In the genomic region with DNA sequence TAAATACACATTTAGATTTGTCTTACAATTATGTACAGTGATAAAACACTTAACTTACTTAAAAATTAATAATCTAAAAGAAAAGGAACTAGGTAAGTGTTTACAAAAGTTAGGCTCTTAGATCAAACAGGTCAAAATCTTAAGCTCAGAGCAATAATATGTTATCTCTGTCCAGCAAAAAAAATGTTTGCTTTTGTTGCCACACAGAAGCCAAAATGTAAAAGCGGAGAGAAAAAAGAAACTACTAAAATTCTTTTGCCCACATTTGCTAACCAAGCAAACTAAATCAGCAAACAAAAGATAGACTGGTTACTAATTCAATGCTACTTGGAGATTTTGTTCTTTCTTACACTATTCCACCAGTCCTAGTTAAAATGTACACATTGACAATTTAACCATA, we compare ENCODE assay signal across 32 cellular contexts. TPM values are rescaled to one million over a fixed set of nuclear protein-coding genes. Genes with fewer than 3 reads are reported as not detected.
"Had no signal": no experiment of that assay in that cellular context is flagged by ENCODE, and none has a peak within 500 bp of the region (broad histone marks: within the 10 kb centered on the region; RNA-seq: fewer than 3 reads in every experiment).

No MANE protein-coding gene starts in this region.

- H3K27ac Mint-ChIP-seq: activated CD4-positive, alpha-beta memory T cell treated with anti-CD3 and anti-CD28 coated beads for 36 hours; activated CD4-positive, alpha-beta T cell treated with anti-CD3 and anti-CD28 coated beads for 36 hours; activated CD4-positive, alpha-beta T cell treated with anti-CD3 and anti-CD28 coated beads, Interleukin-2, amount 10 ng/mL, durations not matched to agents 24 days and 14 days; activated naive CD4-positive, alpha-beta T cell treated with anti-CD3 and anti-CD28 coated beads, Interleukin-2, amount 10 ng/mL, durations not matched to agents 7 days and 5 days; activated naive CD4-positive, alpha-beta T cell treated with anti-CD3 and anti-CD28 coated beads, Interleukin-2, amount 50 U/mL, for 72 hours; activated naive CD8-positive, alpha-beta T cell treated with anti-CD3 and anti-CD28 coated beads, Interleukin-2, amount 10 ng/mL, durations not matched to agents 7 days and 5 days; activated T-cell treated with anti-CD3 and anti-CD28 coated beads, Interleukin-2, amount 50 U/mL, for 24 hours; activated T-cell treated with anti-CD3 and anti-CD28 coated beads, Interleukin-2, amount 50 U/mL, for 72 hours; effector memory CD8-positive, alpha-beta T cell; T-helper 17 cell; T-helper 2 cell treated with Interferon-gamma antibody and Interleukin-4, amounts not matched to agents 5 μg/mL and 100 μg/mL, for 36 hours had no signal

- H3K27ac ChIP-seq: ascending aorta, esophagus muscularis mucosa, foreskin keratinocyte, gastrocnemius medialis, heart left ventricle had no signal

- H3K27me3 ChIP-seq: ascending aorta, esophagus muscularis mucosa, foreskin keratinocyte, gastrocnemius medialis, heart left ventricle had no signal

- H3K4me1 ChIP-seq: ascending aorta had no signal

- H3K36me3 Mint-ChIP-seq: activated CD4-positive, alpha-beta memory T cell treated with anti-CD3 and anti-CD28 coated beads for 36 hours; activated naive CD4-positive, alpha-beta T cell treated with anti-CD3 and anti-CD28 coated beads, Interleukin-2, amount 10 ng/mL, durations not matched to agents 7 days and 5 days; activated naive CD4-positive, alpha-beta T cell treated with anti-CD3 and anti-CD28 coated beads, Interleukin-2, amount 50 U/mL, for 72 hours; activated naive CD8-positive, alpha-beta T cell treated with anti-CD3 and anti-CD28 coated beads, Interleukin-2, amount 10 ng/mL, durations not matched to agents 7 days and 5 days had no signal

- DNase-seq: activated CD4-positive, alpha-beta memory T cell treated with anti-CD3 and anti-CD28 coated beads for 36 hours; activated CD4-positive, alpha-beta T cell treated with anti-CD3 and anti-CD28 coated beads for 36 hours; activated CD4-positive, alpha-beta T cell treated with anti-CD3 and anti-CD28 coated beads, Interleukin-2, amount 10 ng/mL, durations not matched to agents 24 days and 14 days; activated CD4-positive, CD25-positive, alpha-beta regulatory T cell; activated CD4-positive, CD25-positive, alpha-beta regulatory T cell treated with anti-CD3 and anti-CD28 coated beads, Interleukin-2, amount 50 U/mL, for 72 hours; activated CD8-positive, alpha-beta memory T cell treated with anti-CD3 and anti-CD28 coated beads, Interleukin-2, amount 50 U/mL, for 48 hours; activated gamma-delta T cell; activated naive CD4-positive, alpha-beta T cell; activated naive CD4-positive, alpha-beta T cell treated with anti-CD3 and anti-CD28 coated beads, Interleukin-2, amount 10 ng/mL, durations not matched to agents 7 days and 5 days; activated naive CD8-positive, alpha-beta T cell treated with anti-CD3 and anti-CD28 coated beads, Interleukin-2, amount 10 ng/mL, durations not matched to agents 7 days and 5 days; activated T-cell treated with anti-CD3 and anti-CD28 coated beads for 4 hours; activated T-cell treated with anti-CD3 and anti-CD28 coated beads, Interleukin-2, amount 50 U/mL, for 24 hours; activated T-cell treated with anti-CD3 and anti-CD28 coated beads, Interleukin-2, amount 50 U/mL, for 72 hours; caudate nucleus; cortex of kidney; dermis blood vessel endothelial cell; effector CD4-positive, alpha-beta T cell; effector memory CD8-positive, alpha-beta T cell; erythroblast; foreskin keratinocyte; gastrocnemius medialis; glutamatergic neuron; heart left ventricle; T-helper 1 cell; T-helper 17 cell; T1000 had no signal

- H3K4me3 ChIP-seq: ascending aorta, esophagus muscularis mucosa, gastrocnemius medialis, heart left ventricle had no signal

- FAIRE-seq: colon had no signal

- ATAC-seq: activated CD4-positive, alpha-beta T cell treated with anti-CD3 and anti-CD28 coated beads for 36 hours; activated naive CD4-positive, alpha-beta T cell treated with anti-CD3 and anti-CD28 coated beads, Interleukin-2, amount 50 U/mL, for 72 hours; activated T-cell treated with anti-CD3 and anti-CD28 coated beads, Interleukin-2, amount 50 U/mL, for 72 hours; effector memory CD8-positive, alpha-beta T cell; foreskin keratinocyte; gastrocnemius medialis; heart left ventricle; T-helper 17 cell had no signal

- H3K9me3 Mint-ChIP-seq: activated CD4-positive, alpha-beta T cell treated with anti-CD3 and anti-CD28 coated beads, Interleukin-2, amount 10 ng/mL, durations not matched to agents 24 days and 14 days; activated naive CD4-positive, alpha-beta T cell treated with anti-CD3 and anti-CD28 coated beads, Interleukin-2, amount 10 ng/mL, durations not matched to agents 7 days and 5 days; activated naive CD4-positive, alpha-beta T cell treated with anti-CD3 and anti-CD28 coated beads, Interleukin-2, amount 50 U/mL, for 72 hours; activated T-cell treated with anti-CD3 and anti-CD28 coated beads, Interleukin-2, amount 50 U/mL, for 24 hours; activated T-cell treated with anti-CD3 and anti-CD28 coated beads, Interleukin-2, amount 50 U/mL, for 72 hours; effector memory CD8-positive, alpha-beta T cell had no signal

- H3K4me3 Mint-ChIP-seq: activated CD4-positive, alpha-beta memory T cell treated with anti-CD3 and anti-CD28 coated beads for 36 hours; activated CD4-positive, alpha-beta T cell treated with anti-CD3 and anti-CD28 coated beads for 36 hours; activated CD4-positive, alpha-beta T cell treated with anti-CD3 and anti-CD28 coated beads, Interleukin-2, amount 10 ng/mL, durations not matched to agents 24 days and 14 days; activated naive CD4-positive, alpha-beta T cell treated with anti-CD3 and anti-CD28 coated beads, Interleukin-2, amount 10 ng/mL, durations not matched to agents 7 days and 5 days; activated naive CD8-positive, alpha-beta T cell treated with anti-CD3 and anti-CD28 coated beads, Interleukin-2, amount 10 ng/mL, durations not matched to agents 7 days and 5 days; activated T-cell treated with anti-CD3 and anti-CD28 coated beads, Interleukin-2, amount 50 U/mL, for 24 hours; activated T-cell treated with anti-CD3 and anti-CD28 coated beads, Interleukin-2, amount 50 U/mL, for 72 hours; effector memory CD8-positive, alpha-beta T cell; T-helper 17 cell; T-helper 2 cell treated with Interferon-gamma antibody and Interleukin-4, amounts not matched to agents 5 μg/mL and 100 μg/mL, for 36 hours had no signal

- H3K36me3 ChIP-seq: ascending aorta, esophagus muscularis mucosa, gastrocnemius medialis, heart left ventricle had no signal

- H3K9me3 ChIP-seq: ascending aorta, gastrocnemius medialis had no signal

- H3K4me1 Mint-ChIP-seq: activated CD4-positive, alpha-beta T cell treated with anti-CD3 and anti-CD28 coated beads for 36 hours; T-helper 17 cell had no signal

RNA-seq across cellular contexts. Expression of a gene that starts 15.2 kb away (rescaled TPM):
- total RNA-seq: activated CD4-positive, alpha-beta memory T cell treated with anti-CD3 and anti-CD28 coated beads for 36 hours; activated CD4-positive, alpha-beta T cell treated with anti-CD3 and anti-CD28 coated beads for 36 hours; activated CD4-positive, alpha-beta T cell treated with anti-CD3 and anti-CD28 coated beads, Interleukin-2, amount 10 ng/mL, durations not matched to agents 24 days and 14 days; activated naive CD4-positive, alpha-beta T cell treated with anti-CD3 and anti-CD28 coated beads, Interleukin-2, amount 50 U/mL, for 72 hours; activated naive CD8-positive, alpha-beta T cell treated with anti-CD3 and anti-CD28 coated beads, Interleukin-2, amount 10 ng/mL, durations not matched to agents 7 days and 5 days; activated T-cell treated with anti-CD3 and anti-CD28 coated beads, Interleukin-2, amount 50 U/mL, for 72 hours; ascending aorta; chondrocyte; dermis blood vessel endothelial cell; esophagus muscularis mucosa; foreskin keratinocyte; gastrocnemius medialis; T-helper 17 cell had no signal
- polyA plus RNA-seq: foreskin keratinocyte, heart left ventricle had no signal
